Comparison of ENCODE assay signal across 36 cellular contexts in genomic region chr2:46512185-46512584, GRCh38. TPM values are rescaled to one million over a fixed set of nuclear protein-coding genes. Genes with fewer than 3 reads are reported as not detected.
"Had no signal": no experiment of that assay in that cellular context is flagged by ENCODE, and none has a peak within 500 bp of the region (broad histone marks: within the 10 kb centered on the region; RNA-seq: fewer than 3 reads in every experiment).

No MANE protein-coding gene starts in this region.

- H3K27me3 ChIP-seq: adrenal gland, body of pancreas, esophagus squamous epithelium, gastroesophageal sphincter had no signal

- H3K4me3 Mint-ChIP-seq: activated B cell treated with CpG ODN at 0.5 μM for 24 hours; activated naive CD4-positive, alpha-beta T cell treated with anti-CD3 and anti-CD28 coated beads for 36 hours; activated naive CD4-positive, alpha-beta T cell treated with anti-CD3 and anti-CD28 coated beads, Interleukin-2, amount 50 U/mL, for 24 hours; activated naive CD8-positive, alpha-beta T cell treated with anti-CD3 and anti-CD28 coated beads for 36 hours; activated naive CD8-positive, alpha-beta T cell treated with anti-CD3 and anti-CD28 coated beads, Interleukin-2, amount 50 U/mL, for 24 hours; activated T-helper 1 cell treated with anti-CD3 and anti-CD28 coated beads, Interleukin-12 subunit alpha, Interleukin-12 subunit beta, Interleukin-2, Interleukin-4 antibody, amounts not matched to agents 30 ng/mL and 10 ng/mL and 1 ng/mL, durations not matched to agents 14 hours and 24 hours and 36 hours; effector memory CD8-positive, alpha-beta T cell; T-helper 17 cell had no signal

- H3K27me3 Mint-ChIP-seq: activated B cell treated with CpG ODN at 0.5 μM for 24 hours; activated naive CD4-positive, alpha-beta T cell treated with anti-CD3 and anti-CD28 coated beads, Interleukin-2, amount 50 U/mL, for 24 hours; activated naive CD8-positive, alpha-beta T cell treated with anti-CD3 and anti-CD28 coated beads for 36 hours; activated naive CD8-positive, alpha-beta T cell treated with anti-CD3 and anti-CD28 coated beads, Interleukin-2, amount 50 U/mL, for 24 hours; effector memory CD8-positive, alpha-beta T cell had no signal

- ATAC-seq: activated CD4-positive, CD25-positive, alpha-beta regulatory T cell treated with anti-CD3 and anti-CD28 coated beads, Interleukin-2, amount 50 U/mL, for 24 hours; activated naive CD8-positive, alpha-beta T cell treated with anti-CD3 and anti-CD28 coated beads, Interleukin-2, amount 50 U/mL, for 24 hours; body of pancreas; effector memory CD8-positive, alpha-beta T cell; gastroesophageal sphincter; T-helper 17 cell had no signal

- DNase-seq: activated B cell treated with CpG ODN at 0.5 μM for 24 hours; activated CD4-positive, alpha-beta T cell treated with anti-CD3 and anti-CD28 coated beads for 48 hours; activated CD4-positive, alpha-beta T cell treated with anti-CD3 and anti-CD28 coated beads, Interleukin-2, amount 50 U/mL, for 1 hour; activated CD4-positive, alpha-beta T cell treated with anti-CD3 and anti-CD28 coated beads, Interleukin-2, amount 50 U/mL, for 48 hours; activated effector memory CD4-positive, alpha-beta T cell treated with anti-CD3 and anti-CD28 coated beads, Interleukin-2, amount 50 U/mL, for 16 hours; activated naive CD4-positive, alpha-beta T cell treated with anti-CD3 and anti-CD28 coated beads for 36 hours; activated naive CD8-positive, alpha-beta T cell treated with anti-CD3 and anti-CD28 coated beads for 36 hours; activated naive CD8-positive, alpha-beta T cell treated with anti-CD3 and anti-CD28 coated beads, Interleukin-2, amount 50 U/mL, for 24 hours; activated T-cell treated with anti-CD3 and anti-CD28 coated beads, Interleukin-2, amount 50 U/mL, for 1 hour; activated T-cell treated with anti-CD3 and anti-CD28 coated beads, Interleukin-2, amount 50 U/mL, for 48 hours; adrenal gland; amygdala; aorta; body of pancreas; caudate nucleus; cortex of kidney; dermis blood vessel endothelial cell; effector CD4-positive, alpha-beta T cell; effector memory CD8-positive, alpha-beta T cell; esophagus squamous epithelium; foreskin melanocyte; T-helper 1 cell; T-helper 17 cell had no signal

- H3K4me3 ChIP-seq: adrenal gland, body of pancreas, esophagus squamous epithelium, gastroesophageal sphincter had no signal

- H3K36me3 ChIP-seq: adrenal gland, esophagus squamous epithelium, gastroesophageal sphincter had no signal

- H3K27ac Mint-ChIP-seq: activated B cell treated with CpG ODN at 0.5 μM for 24 hours; activated naive CD4-positive, alpha-beta T cell treated with anti-CD3 and anti-CD28 coated beads for 36 hours; activated naive CD4-positive, alpha-beta T cell treated with anti-CD3 and anti-CD28 coated beads, Interleukin-2, amount 50 U/mL, for 24 hours; activated naive CD8-positive, alpha-beta T cell treated with anti-CD3 and anti-CD28 coated beads for 36 hours; activated naive CD8-positive, alpha-beta T cell treated with anti-CD3 and anti-CD28 coated beads, Interleukin-2, amount 50 U/mL, for 24 hours; activated T-helper 1 cell treated with anti-CD3 and anti-CD28 coated beads, Interleukin-12 subunit alpha, Interleukin-12 subunit beta, Interleukin-2, Interleukin-4 antibody, amounts not matched to agents 30 ng/mL and 10 ng/mL and 1 ng/mL, durations not matched to agents 14 hours and 24 hours and 36 hours; activated T-helper 2 cell treated with anti-CD3 and anti-CD28 coated beads, Interferon-gamma antibody, Interleukin-2, Interleukin-4, amounts not matched to agents 10 μg/mL and 5 μg/mL and 100 μg/mL, durations not matched to agents 14 hours and 24 hours and 36 hours; effector memory CD8-positive, alpha-beta T cell; T-helper 17 cell had no signal

- H3K27ac ChIP-seq: adrenal gland, body of pancreas, esophagus squamous epithelium, gastroesophageal sphincter, VCaP had no signal

- FAIRE-seq: colon, TTC549 had no signal

- H3K4me1 Mint-ChIP-seq: activated B cell treated with CpG ODN at 0.5 μM for 24 hours, T-helper 17 cell had no signal

- H3K4me1 ChIP-seq: adrenal gland, body of pancreas, esophagus squamous epithelium, gastroesophageal sphincter had no signal

RNA-seq across cellular contexts. Expression of gene TMEM247, which starts 32.8 kb away (rescaled TPM):
- total RNA-seq: activated B cell treated with CpG ODN at 0.5 μM for 24 hours; activated naive CD4-positive, alpha-beta T cell treated with anti-CD3 and anti-CD28 coated beads for 36 hours; activated naive CD8-positive, alpha-beta T cell treated with anti-CD3 and anti-CD28 coated beads for 36 hours; activated T-helper 1 cell treated with anti-CD3 and anti-CD28 coated beads, Interleukin-12 subunit alpha, Interleukin-12 subunit beta, Interleukin-2, Interleukin-4 antibody, amounts not matched to agents 30 ng/mL and 10 ng/mL and 1 ng/mL, durations not matched to agents 14 hours and 24 hours and 36 hours; activated T-helper 2 cell treated with anti-CD3 and anti-CD28 coated beads, Interferon-gamma antibody, Interleukin-2, Interleukin-4, amounts not matched to agents 10 μg/mL and 5 μg/mL and 100 μg/mL, durations not matched to agents 14 hours and 24 hours and 36 hours; adrenal gland; aorta; body of pancreas; chondrocyte; dermis blood vessel endothelial cell; esophagus squamous epithelium; fibroblast of lung; fibroblast of villous mesenchyme; gastroesophageal sphincter; glomerular endothelial cell; T-helper 17 cell had no signal
- polyA plus RNA-seq: adrenal gland, aorta, esophagus, fibroblast of lung had no signal
